Comparison of ENCODE assay signal across 10 cellular contexts in the genomic region with DNA sequence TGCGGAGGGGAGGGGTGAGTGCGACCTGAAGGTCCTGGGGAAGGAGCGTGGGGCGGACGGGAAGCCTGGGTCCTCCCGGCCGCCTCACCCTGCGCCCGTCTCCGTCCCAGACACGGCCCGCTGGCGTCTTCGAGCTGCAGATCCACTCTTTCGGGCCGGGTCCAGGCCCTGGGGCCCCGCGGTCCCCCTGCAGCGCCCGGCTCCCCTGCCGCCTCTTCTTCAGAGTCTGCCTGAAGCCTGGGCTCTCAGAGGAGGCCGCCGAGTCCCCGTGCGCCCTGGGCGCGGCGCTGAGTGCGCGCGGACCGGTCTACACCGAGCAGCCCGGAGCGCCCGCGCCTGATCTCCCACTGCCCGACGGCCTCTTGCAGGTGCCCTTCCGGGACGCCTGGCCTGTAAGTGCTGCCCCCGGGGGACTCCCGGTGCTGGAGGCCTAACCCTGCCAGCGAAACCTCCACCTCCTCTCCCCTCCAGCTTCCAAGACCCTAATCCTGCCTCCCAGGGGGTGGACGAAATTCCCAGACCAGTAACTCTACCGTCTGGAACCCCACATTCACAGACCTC. TPM values are rescaled to one million over a fixed set of nuclear protein-coding genes. Genes with fewer than 3 reads are reported as not detected.
DNase-seq lines count a peak whose midpoint lies in the region; ATAC-seq, FAIRE-seq and TF ChIP-seq lines count a peak whose summit lies in the region.
"Had no signal": no experiment of that assay in that cellular context is flagged by ENCODE, and none has a peak within 500 bp of the region (broad histone marks: within the 10 kb centered on the region; RNA-seq: fewer than 3 reads in every experiment).

No MANE protein-coding gene starts in this region.

- peak; percentile 37 for DNase-seq in activated T-cell treated with anti-CD3 and anti-CD28 coated beads, Interleukin-2, amount 50 U/mL, for 1 hour
- DNase-seq in activated T-cell treated with anti-CD3 and anti-CD28 coated beads for 4 hours (no peak), RWPE2 (ENCODE audit: low spot score) (no peak), glutamatergic neuron (peak; percentile 69), GM19239 (ENCODE audit: insufficient read length, low spot score) (no peak), foreskin keratinocyte (no peak)
- DNase-seq in stimulated activated naive B cell treated with anti-CD40 and anti-IgM and Interleukin-4, amounts not matched to agents 10 μg/mL and 1 μg/mL and 100 μg/mL, for 72 hours, result no peak
- DNase-seq: HCEC 1CT, kidney had no signal

- TF ChIP-seq CTCF in RWPE2 (IDR thresholded peaks at IDR 0.05; ENCODE audit: poor library complexity, severe bottlenecking) (no peak), glutamatergic neuron (IDR thresholded peaks at IDR 0.05; ENCODE audit: partially characterized antibody, unreplicated experiment) (no peak), foreskin keratinocyte (conservative IDR thresholded peaks at IDR 0.05) (no peak)

- peak overlapping the region; percentile 99 for H3K27ac Mint-ChIP-seq in glutamatergic neuron (ENCODE audit: unreplicated experiment)
- H3K27ac Mint-ChIP-seq in stimulated activated naive B cell treated with anti-CD40 and anti-IgM and Interleukin-4, amounts not matched to agents 10 μg/mL and 1 μg/mL and 100 μg/mL, for 72 hours, result no peak overlapping the region

- H3K4me1 Mint-ChIP-seq in glutamatergic neuron (ENCODE audit: low read depth, unreplicated experiment), result peaks cover 27% of the 10 kb centered on the region
- peaks cover 25 to 36% of the 10 kb centered on the region in 2 donors for H3K4me1 Mint-ChIP-seq in stimulated activated naive B cell treated with anti-CD40 and anti-IgM and Interleukin-4, amounts not matched to agents 10 μg/mL and 1 μg/mL and 100 μg/mL, for 72 hours

- ATAC-seq in RWPE2 (ENCODE audit: low read depth) (peak; percentile 50), foreskin keratinocyte (no peak), HG03095 (IDR thresholded peaks at IDR 0.05; ENCODE audit: unreplicated experiment) (no peak)
- peak; percentile 45 to 46 for ATAC-seq in stimulated activated naive B cell treated with anti-CD40 and anti-IgM and Interleukin-4, amounts not matched to agents 10 μg/mL and 1 μg/mL and 100 μg/mL, for 72 hours (replicated peaks)

- peak overlapping the region; percentile 97 for H3K4me3 Mint-ChIP-seq in glutamatergic neuron (ENCODE audit: unreplicated experiment)
- peak overlapping the region; percentile 66 to 73 for H3K4me3 Mint-ChIP-seq in stimulated activated naive B cell treated with anti-CD40 and anti-IgM and Interleukin-4, amounts not matched to agents 10 μg/mL and 1 μg/mL and 100 μg/mL, for 72 hours

- no peak overlapping the region for H3K27ac ChIP-seq in RWPE2 (ENCODE audit: poor library complexity, severe bottlenecking)
- H3K27ac ChIP-seq in foreskin keratinocyte, result no peak overlapping the region

- peaks cover 31% of the 10 kb centered on the region for H3K27me3 Mint-ChIP-seq in glutamatergic neuron (ENCODE audit: unreplicated experiment)
- peaks cover 36 to 51% of the 10 kb centered on the region in 2 donors for H3K27me3 Mint-ChIP-seq in stimulated activated naive B cell treated with anti-CD40 and anti-IgM and Interleukin-4, amounts not matched to agents 10 μg/mL and 1 μg/mL and 100 μg/mL, for 72 hours

- FAIRE-seq in GM19239 (lab: Jason Lieb, UNC), result no peak
- FAIRE-seq: kidney had no signal

- H3K27me3 ChIP-seq in RWPE2 (ENCODE audit: insufficient read depth, poor library complexity, severe bottlenecking) (peaks cover 33% of the 10 kb centered on the region), foreskin keratinocyte (peaks cover 69% of the 10 kb centered on the region)

- no peaks in the 10 kb centered on the region for H3K36me3 ChIP-seq in RWPE2 (ENCODE audit: low read depth)

- no peak overlapping the region for H3K4me3 ChIP-seq in RWPE2 (ENCODE audit: severe bottlenecking)

- H3K36me3 Mint-ChIP-seq in glutamatergic neuron (ENCODE audit: unreplicated experiment), result peaks cover 7% of the 10 kb centered on the region
- peaks cover 3 to 6% of the 10 kb centered on the region in 2 donors for H3K36me3 Mint-ChIP-seq in stimulated activated naive B cell treated with anti-CD40 and anti-IgM and Interleukin-4, amounts not matched to agents 10 μg/mL and 1 μg/mL and 100 μg/mL, for 72 hours

- H3K9me3 ChIP-seq in RWPE2 (ENCODE audit: severe bottlenecking), result no peaks in the 10 kb centered on the region

- no peaks in the 10 kb centered on the region for H3K4me1 ChIP-seq in RWPE2 (ENCODE audit: insufficient read depth, poor library complexity, severe bottlenecking)
- H3K4me1 ChIP-seq in foreskin keratinocyte, result no peaks in the 10 kb centered on the region

- H3K9me3 Mint-ChIP-seq in glutamatergic neuron (ENCODE audit: unreplicated experiment), result peaks cover 29% of the 10 kb centered on the region
- peaks cover 0 to 2% of the 10 kb centered on the region in 2 donors for H3K9me3 Mint-ChIP-seq in stimulated activated naive B cell treated with anti-CD40 and anti-IgM and Interleukin-4, amounts not matched to agents 10 μg/mL and 1 μg/mL and 100 μg/mL, for 72 hours

RNA-seq across cellular contexts. Expression of gene DLL3, which starts 0.4 kb away (rescaled TPM):
- 788 TPM for total RNA-seq in glutamatergic neuron (ENCODE audit: unreplicated experiment)
- total RNA-seq in foreskin keratinocyte, result 1.7 and 2.0 TPM in 2 replicates
- polyA plus RNA-seq in foreskin keratinocyte, result 2.8 and 3.0 TPM in 2 replicates

RNA-seq across cellular contexts. Expression of gene SELENOV, which starts 15.8 kb away (rescaled TPM):
- total RNA-seq in glutamatergic neuron (ENCODE audit: unreplicated experiment) (9.9 TPM), foreskin keratinocyte (not detected in 2 replicates)
- polyA plus RNA-seq in foreskin keratinocyte, result not detected in 2 replicates
- total RNA-seq: kidney had no signal

RNA-seq across cellular contexts. Expression of gene TIMM50, which starts 18.5 kb away (rescaled TPM):
- total RNA-seq in glutamatergic neuron (ENCODE audit: unreplicated experiment) (256 TPM), foreskin keratinocyte (87.9 and 99.1 TPM in 2 replicates)
- polyA plus RNA-seq in foreskin keratinocyte, result 115 and 122 TPM in 2 replicates

RNA-seq across cellular contexts. Expression of gene EID2B, which starts 33.5 kb away (rescaled TPM):
- total RNA-seq in glutamatergic neuron (ENCODE audit: unreplicated experiment) (7.6 TPM), foreskin keratinocyte (1.7 and 1.9 TPM in 2 replicates)
- polyA plus RNA-seq in foreskin keratinocyte, result 1.1 and 1.2 TPM in 2 replicates

RNA-seq across cellular contexts. Expression of gene EID2, which starts 40.8 kb away (rescaled TPM):
- 20.2 TPM for total RNA-seq in glutamatergic neuron (ENCODE audit: unreplicated experiment)
- 11.6 and 13.5 TPM in 2 replicates for total RNA-seq in foreskin keratinocyte
- 14.4 and 15.9 TPM in 2 replicates for polyA plus RNA-seq in foreskin keratinocyte

Comparison
In these comparisons a context has a peak if more than half of its experiments do, and no peak if none do; other contexts are left out.
1. DNase-seq: peak in activated T-cell treated with anti-CD3 and anti-CD28 coated beads, Interleukin-2, amount 50 U/mL, for 1 hour (single experiment) and glutamatergic neuron (single experiment); none in activated T-cell treated with anti-CD3 and anti-CD28 coated beads for 4 hours (single experiment), RWPE2 (single experiment), stimulated activated naive B cell treated with anti-CD40 and anti-IgM and Interleukin-4, amounts not matched to agents 10 μg/mL and 1 μg/mL and 100 μg/mL, for 72 hours (single experiment), GM19239 (single experiment) and foreskin keratinocyte (0 of 2).
2. ATAC-seq: peak in RWPE2 (single experiment) and stimulated activated naive B cell treated with anti-CD40 and anti-IgM and Interleukin-4, amounts not matched to agents 10 μg/mL and 1 μg/mL and 100 μg/mL, for 72 hours (2 of 2); none in foreskin keratinocyte (single experiment) and HG03095 (single experiment).
3. RNA of gene DLL3, which starts 0.4 kb away (total RNA-seq): 788 TPM in glutamatergic neuron (single experiment); 1.7 to 2.0 TPM in foreskin keratinocyte; every median in the first group is over 100 times any median in the second.
4. RNA of gene SELENOV, which starts 15.8 kb away (total RNA-seq): 9.9 TPM in glutamatergic neuron (single experiment); not detected in foreskin keratinocyte; every median in the first group is over 10 times any median in the second.